19 cellular contexts compared by ENCODE assay signal in the genomic region with DNA sequence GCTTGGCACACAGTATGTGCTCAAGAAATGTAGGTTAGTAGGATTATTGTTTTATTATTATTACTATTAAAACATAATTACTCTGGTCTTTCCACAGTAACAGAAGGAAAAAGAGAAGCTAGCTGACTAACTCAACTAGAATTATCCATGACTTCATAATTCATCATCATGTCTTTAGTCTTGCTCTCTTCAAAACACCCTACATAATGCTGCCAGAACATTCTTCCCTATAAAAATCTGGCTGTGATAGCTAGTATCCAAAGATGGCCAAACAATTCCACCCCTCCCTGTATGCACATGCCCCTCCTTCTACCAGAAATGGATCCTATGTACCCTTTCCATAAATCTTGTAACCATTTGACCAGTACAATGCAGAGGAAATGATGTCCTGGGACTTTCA. TPM values are rescaled to one million over a fixed set of nuclear protein-coding genes. Genes with fewer than 3 reads are reported as not detected.
DNase-seq lines count a peak whose midpoint lies in the region; ATAC-seq, FAIRE-seq and TF ChIP-seq lines count a peak whose summit lies in the region.
"Had no signal": no experiment of that assay in that cellular context is flagged by ENCODE, and none has a peak within 500 bp of the region (broad histone marks: within the 10 kb centered on the region; RNA-seq: fewer than 3 reads in every experiment).

No MANE protein-coding gene starts in this region.

- H3K27ac Mint-ChIP-seq in HFFc6, result no peak overlapping the region

- no peaks in the 10 kb centered on the region for H3K36me3 Mint-ChIP-seq in HFFc6 (ENCODE audit: low read depth)
- H3K36me3 Mint-ChIP-seq: CD8-positive, alpha-beta memory T cell had no signal

- H3K27me3 Mint-ChIP-seq in HFFc6 (ENCODE audit: insufficient read depth), result no peaks in the 10 kb centered on the region; the same call in none of the 2 replicates

- FAIRE-seq in bronchial epithelial cell (lab: Jason Lieb, UNC), result no peak
- FAIRE-seq: A549, H1, K562, RCC 7860 had no signal

- no peak overlapping the region for H3K4me3 Mint-ChIP-seq in HFFc6
- H3K4me3 Mint-ChIP-seq: CD8-positive, alpha-beta memory T cell had no signal

- TF ChIP-seq CTCF in HFFc6 (IDR thresholded peaks at IDR 0.05) (no peak), bronchial epithelial cell (IDR thresholded peaks at IDR 0.05; ENCODE audit: insufficient read depth, low read length, severe bottlenecking) (no peak), foreskin keratinocyte (conservative IDR thresholded peaks at IDR 0.05) (no peak), WERI-Rb-1 (IDR thresholded peaks at IDR 0.05; ENCODE audit: low read depth, low read length) (no peak)

- no peaks in the 10 kb centered on the region for H3K9me3 ChIP-seq in WERI-Rb-1 (ENCODE audit: severe bottlenecking)
- H3K9me3 ChIP-seq: A549 had no signal

- peak; percentile 7 for ATAC-seq in foreskin keratinocyte
- ATAC-seq in GM18511 (IDR thresholded peaks at IDR 0.05; ENCODE audit: unreplicated experiment), result no peak
- ATAC-seq: A549, K562 had no signal

- H3K36me3 ChIP-seq in bronchial epithelial cell (ENCODE audit: control insufficient read depth, insufficient read depth, low read length) (no peaks in the 10 kb centered on the region), WERI-Rb-1 (no peaks in the 10 kb centered on the region)

- intact Hi-C loops in head of caudate nucleus (cut with DNase I), result no loop called here

- H3K4me1 ChIP-seq in foreskin keratinocyte, result peaks cover 15% of the 10 kb centered on the region
- H3K4me1 ChIP-seq: A549 had no signal

- H3K4me3 ChIP-seq in bronchial epithelial cell (ENCODE audit: low read depth, low read length) (no peak overlapping the region), WERI-Rb-1 (ENCODE audit: low read depth, low read length) (no peak overlapping the region)
- H3K4me3 ChIP-seq: A549, K562, SK-N-MC had no signal

- no peaks in the 10 kb centered on the region for H3K27me3 ChIP-seq in bronchial epithelial cell (ENCODE audit: control insufficient read depth, insufficient read depth, low read length)
- no peaks in the 10 kb centered on the region for H3K27me3 ChIP-seq in foreskin keratinocyte
- no peaks in the 10 kb centered on the region for H3K27me3 ChIP-seq in WERI-Rb-1 (ENCODE audit: insufficient read depth, low read depth, severe bottlenecking)

- H3K4me1 Mint-ChIP-seq in HFFc6 (ENCODE audit: low read depth), result peaks cover 29% of the 10 kb centered on the region

- H3K27ac ChIP-seq in foreskin keratinocyte (no peak overlapping the region), WERI-Rb-1 (no peak overlapping the region)
- H3K27ac ChIP-seq: A549, SK-N-MC had no signal

- DNase-seq in AG20443 (ENCODE audit: low spot score) (peak; percentile 51), HFFc6 (peak; percentile 44), bronchial epithelial cell (ENCODE audit: low read depth) (peak; percentile 77), foreskin keratinocyte (peak; percentile 21 to 69), WERI-Rb-1 (no peak), head of caudate nucleus (no peak), mucosa of gallbladder (ENCODE audit: low spot score) (no peak)
- DNase-seq: C1 segment of cervical spinal cord; CD8-positive, alpha-beta memory T cell; NCI-H1694 treated with DMSO at 0.1 percent for 48 hours; NCI-H748 treated with DMSO at 0.1 percent for 48 hours; NK-92 treated with Interleukin-12 subunit alpha and Interleukin-12 subunit beta, amount 100 ng/mL, for 24 hours; SHP77 had no signal

- H3K9me3 Mint-ChIP-seq in HFFc6, result no peaks in the 10 kb centered on the region
- H3K9me3 Mint-ChIP-seq: CD8-positive, alpha-beta memory T cell had no signal

RNA-seq across cellular contexts. Expression of a gene that starts 48.8 kb away (rescaled TPM):
- under 1 TPM; 0.23 to 0.92 (median 0.77) TPM for total RNA-seq in HFFc6 (2021; fragmentation: NEBNext Ultra II Directional; extraction: Animal tissue kit (Norgen Biotek cat#: 25700))
- total RNA-seq in bronchial epithelial cell, result 16.5 and 30.5 TPM in 2 replicates
- 16.2 and 17.9 TPM in 2 replicates for total RNA-seq in foreskin keratinocyte
- 4.4 and 5.0 TPM in 2 replicates for polyA plus RNA-seq in foreskin keratinocyte
- 7.8 TPM for total RNA-seq in mucosa of gallbladder

Comparison
In these comparisons a context has a peak if more than half of its experiments do, and no peak if none do; other contexts are left out.
1. DNase-seq: peak in AG20443 (single experiment), HFFc6 (single experiment), bronchial epithelial cell (single experiment) and foreskin keratinocyte (2 of 2); none in WERI-Rb-1 (single experiment), head of caudate nucleus (0 of 42) and mucosa of gallbladder (single experiment).